ENCODE assay signal across 23 cellular contexts in genomic region chr1:22524481-22524880, GRCh38. TPM values are rescaled to one million over a fixed set of nuclear protein-coding genes. Genes with fewer than 3 reads are reported as not detected.
DNase-seq lines count a peak whose midpoint lies in the region; ATAC-seq, FAIRE-seq and TF ChIP-seq lines count a peak whose summit lies in the region.
"Had no signal": no experiment of that assay in that cellular context is flagged by ENCODE, and none has a peak within 500 bp of the region (broad histone marks: within the 10 kb centered on the region; RNA-seq: fewer than 3 reads in every experiment).

No MANE protein-coding gene starts in this region.

- no peak overlapping the region for H3K23ac ChIP-seq in mesenchymal stem cell (ENCODE audit: low read length in 2 of 2)

- H3K4me1 Mint-ChIP-seq in T-helper 17 cell = peaks cover 2% of the 10 kb centered on the region
- H3K4me1 Mint-ChIP-seq: CD4-positive, CD25-positive, alpha-beta regulatory T cell had no signal

- FAIRE-seq in H54 (lab: Jason Lieb, UNC) = no peak
- FAIRE-seq: A204.1, G401.6, GM12892 had no signal

- H3K27me3 Mint-ChIP-seq in T-helper 17 cell = no peaks in the 10 kb centered on the region
- H3K27me3 Mint-ChIP-seq: CD4-positive, CD25-positive, alpha-beta regulatory T cell had no signal

- no peak overlapping the region for H2BK12ac ChIP-seq in mesenchymal stem cell (ENCODE audit: low read length in 2 of 2)

- H3K9me3 ChIP-seq in T-helper 17 cell (ENCODE audit: control insufficient read depth, low read length, poor library complexity, severe bottlenecking) (no peaks in the 10 kb centered on the region), mesenchymal stem cell (ENCODE audit: control insufficient read depth, low read length) (no peaks in the 10 kb centered on the region)
- H3K9me3 ChIP-seq: Caco-2 had no signal

- ATAC-seq in T-helper 17 cell (no peak), left colon (peak; percentile 45)
- ATAC-seq: CD8-positive, alpha-beta T cell had no signal

- H3K9ac ChIP-seq in mesenchymal stem cell (ENCODE audit: low read length) = no peak overlapping the region

- DNase-seq in CD1c-positive myeloid dendritic cell (ENCODE audit: extremely low spot score) = peak; percentile 47
- no peak for DNase-seq in T-helper 17 cell
- no peak for DNase-seq in left colon
- peak; percentile 36 for DNase-seq in posterior vena cava (ENCODE audit: low spot score)
- no peak for DNase-seq in mesenchymal stem cell
- DNase-seq in hepatic stellate cell (ENCODE audit: low spot score) = no peak
- DNase-seq in activated CD4-positive, alpha-beta T cell treated with anti-CD3 and anti-CD28 coated beads, Interleukin-2, amount 50 U/mL, for 48 hours = no peak
- DNase-seq in H54 (ENCODE audit: insufficient read length, low spot score) = no peak
- DNase-seq: C1 segment of cervical spinal cord; Caco-2; CD4-positive, CD25-positive, alpha-beta regulatory T cell; CD8-positive, alpha-beta T cell; DMS153; DND-41; GOT3; H7; HCEC 1CT had no signal

- H4K8ac ChIP-seq in mesenchymal stem cell (ENCODE audit: low read length) = no peak overlapping the region

- peak overlapping the region; percentile 34 for H3K27ac Mint-ChIP-seq in T-helper 17 cell
- H3K27ac Mint-ChIP-seq: CD8-positive, alpha-beta T cell had no signal

- no peak overlapping the region for H2BK5ac ChIP-seq in mesenchymal stem cell (ENCODE audit: low read depth, low read length, poor library complexity, severe bottlenecking)

- peaks cover 70 to 76% of the 10 kb centered on the region in 2 experiments for H3K36me3 ChIP-seq in mesenchymal stem cell (ENCODE audit: control insufficient read depth in 1 of 2, insufficient read depth in 2 of 2, low read depth in 1 of 2, low read length in 2 of 2)

- no peak overlapping the region for H3K4me3 ChIP-seq in mesenchymal stem cell (ENCODE audit: insufficient read depth in 1 of 2, low read depth in 1 of 2, low read length in 2 of 2)

- no peak overlapping the region for H3K18ac ChIP-seq in mesenchymal stem cell (ENCODE audit: low read depth in 1 of 2, low read length in 2 of 2)

- WGBS in mesenchymal stem cell = 85% methylated on average over 5 of the region's 5 CpGs

- H3K27me3 ChIP-seq in mesenchymal stem cell (ENCODE audit: control insufficient read depth in 1 of 2, insufficient read depth in 1 of 2, low read length in 2 of 2) = no peaks in the 10 kb centered on the region

- no peak overlapping the region for H2AK5ac ChIP-seq in mesenchymal stem cell (ENCODE audit: low read length, severe bottlenecking)

- no peak overlapping the region for H2BK120ac ChIP-seq in mesenchymal stem cell (ENCODE audit: low read depth, low read length)

- no peaks in the 10 kb centered on the region for H3K4me1 ChIP-seq in mesenchymal stem cell (ENCODE audit: control insufficient read depth, insufficient read depth, low read depth, low read length)
- H3K4me1 ChIP-seq: Caco-2 had no signal

- TF ChIP-seq POLR2A in H54 (IDR thresholded peaks at IDR 0.05; ENCODE audit: low read depth, low read length) = no peak

- no peak overlapping the region for H3K4me3 Mint-ChIP-seq in T-helper 17 cell
- H3K4me3 Mint-ChIP-seq: CD4-positive, CD25-positive, alpha-beta regulatory T cell; CD8-positive, alpha-beta T cell had no signal

- H3K14ac ChIP-seq in mesenchymal stem cell (ENCODE audit: low read length in 2 of 2) = no peak overlapping the region

- H3K4ac ChIP-seq in mesenchymal stem cell (ENCODE audit: low read depth in 1 of 2, low read length in 2 of 2) = no peak overlapping the region

- no peak overlapping the region for H2AFZ ChIP-seq in mesenchymal stem cell (ENCODE audit: low read depth, low read length)

- intact Hi-C loops in left colon (cut with DNase I, micrococcal nuclease) (no loop called here), posterior vena cava (cut with DNase I) (loop anchor here in 1 of 2 donors (10.0 kb wide), 1 partner anchor 120 kb away; the partner anchor contains the start of gene C1QC)

- H3K4me2 ChIP-seq in mesenchymal stem cell (ENCODE audit: low read length, poor library complexity, severe bottlenecking) = no peak overlapping the region

- H3K79me1 ChIP-seq in mesenchymal stem cell (replicated peaks; ENCODE audit: low read length, poor library complexity, severe bottlenecking) = no peaks in the 10 kb centered on the region

- H4K91ac ChIP-seq in mesenchymal stem cell (ENCODE audit: low read length) = no peak overlapping the region

- no peak overlapping the region for H3K27ac ChIP-seq in mesenchymal stem cell (ENCODE audit: low read length, poor library complexity, severe bottlenecking)
- H3K27ac ChIP-seq: 22Rv1 had no signal

- peaks cover 10% of the 10 kb centered on the region for H3K36me3 Mint-ChIP-seq in T-helper 17 cell (ENCODE audit: low read depth)

- H2BK15ac ChIP-seq in mesenchymal stem cell (ENCODE audit: low read depth, poor library complexity, severe bottlenecking) = no peak overlapping the region

RNA-seq across cellular contexts. Expression of gene EPHA8, which starts 38.8 kb away (rescaled TPM):
- total RNA-seq in T-helper 17 cell (not detected), left colon (not detected), posterior vena cava (not detected)
- not detected for polyA plus RNA-seq in mesenchymal stem cell (2013, experiment 1 of 2)
- not detected for polyA plus RNA-seq in mesenchymal stem cell (2013, experiment 2 of 2)
- total RNA-seq: Caco-2; CD4-positive, CD25-positive, alpha-beta regulatory T cell; CD8-positive, alpha-beta T cell had no signal
- polyA plus RNA-seq: AG04450; BJ; CD4-positive, CD25-positive, alpha-beta regulatory T cell had no signal

Comparison
In these comparisons a context has a peak if more than half of its experiments do, and no peak if none do; other contexts are left out.
1. DNase-seq: peak in CD1c-positive myeloid dendritic cell (single experiment) and posterior vena cava (single experiment); none in T-helper 17 cell (0 of 3), left colon (0 of 2), mesenchymal stem cell (single experiment), hepatic stellate cell (single experiment), activated CD4-positive, alpha-beta T cell treated with anti-CD3 and anti-CD28 coated beads, Interleukin-2, amount 50 U/mL, for 48 hours (0 of 2) and H54 (single experiment).